ENCODE assay signal across 17 cellular contexts in genomic region chr10:76252733-76253132, GRCh38.
DNase-seq lines count a peak whose midpoint lies in the region; ATAC-seq and TF ChIP-seq lines count a peak whose summit lies in the region.
"Had no signal": no experiment of that assay in that cellular context is flagged by ENCODE, and none has a peak within 500 bp of the region (broad histone marks: within the 10 kb centered on the region; RNA-seq: fewer than 3 reads in every experiment).

No MANE protein-coding gene starts in this region.

- intact Hi-C loops in esophagus muscularis mucosa (cut with DNase I) (no loop called here), transverse colon (cut with DNase I; ENCODE audit: low total_unique reads) (loop anchor here (1.0 to 10.0 kb wide), 4 partner anchors 82 to 720 kb away; no protein-coding TSS in a partner anchor)
- intact Hi-C loops in CD4-positive, alpha-beta memory T cell (cut with micrococcal nuclease) = no loop called here

- POLR2A ChIA-PET in CD4-positive, alpha-beta memory T cell (lab: Charles Lee; ENCODE audit: partially characterized antibody) = no interaction called here

- no peak overlapping the region for H3K4me3 ChIP-seq in esophagus muscularis mucosa
- H3K4me3 ChIP-seq in transverse colon = no peak overlapping the region
- H3K4me3 ChIP-seq in CD4-positive, alpha-beta memory T cell (ENCODE audit: low read length in 2 of 2) = no peak overlapping the region
- H3K4me3 ChIP-seq: BLaER1 treated with 17β-estradiol and CSF1 and Interleukin-3, amounts not matched to agents 10 nM and 100 nM; SJSA1 had no signal

- ATAC-seq in omental fat pad (ENCODE audit: low FRiP score) (peak; percentile 60), HG03469 (IDR thresholded peaks at IDR 0.05; ENCODE audit: unreplicated experiment) (no peak)

- H3K4me3 Mint-ChIP-seq in CD4-positive, alpha-beta memory T cell = no peak overlapping the region

- H3K4me1 ChIP-seq in esophagus muscularis mucosa (peaks cover 0 to 19% (median 16%) of the 10 kb centered on the region in 4 donors), transverse colon (peaks cover 0 to 8% (median 0%) of the 10 kb centered on the region in 4 donors)
- no peaks in the 10 kb centered on the region for H3K4me1 ChIP-seq in CD4-positive, alpha-beta memory T cell (ENCODE audit: insufficient read depth, low read length)
- H3K4me1 ChIP-seq: BLaER1 treated with 17β-estradiol and CSF1 and Interleukin-3, amounts not matched to agents 10 nM and 100 nM; SJSA1 had no signal

- TF ChIP-seq EP300 in esophagus muscularis mucosa (IDR thresholded peaks at IDR 0.05) = no peak
- TF ChIP-seq EP300 in transverse colon (IDR thresholded peaks at IDR 0.05; ENCODE audit: low read depth) = no peak

- H3K27me3 ChIP-seq in esophagus muscularis mucosa (no peaks in the 10 kb centered on the region), transverse colon (no peaks in the 10 kb centered on the region)
- H3K27me3 ChIP-seq in CD4-positive, alpha-beta memory T cell (ENCODE audit: insufficient read depth, low read length) = no peaks in the 10 kb centered on the region
- H3K27me3 ChIP-seq: BLaER1 treated with 17β-estradiol and CSF1 and Interleukin-3, amounts not matched to agents 10 nM and 100 nM; SJSA1 had no signal

- CTCF ChIA-PET in CD4-positive, alpha-beta memory T cell (lab: Charles Lee; ENCODE audit: partially characterized antibody) = no interaction called here

- in situ Hi-C loops in transverse colon (cut with MboI; ENCODE audit: low pct_ligation_motif_present in 1 of 4, low pct_unique_long_range_greater_than_20kb in 1 of 4, low sequenced_read_pairs in 3 of 4) = no loop called here

- no peaks in the 10 kb centered on the region for H3K9me3 ChIP-seq in esophagus muscularis mucosa
- H3K9me3 ChIP-seq in transverse colon = no peaks in the 10 kb centered on the region
- H3K9me3 ChIP-seq in CD4-positive, alpha-beta memory T cell (ENCODE audit: control insufficient read depth in 1 of 2, low read length in 2 of 2) = no peaks in the 10 kb centered on the region
- H3K9me3 ChIP-seq: BLaER1 treated with 17β-estradiol and CSF1 and Interleukin-3, amounts not matched to agents 10 nM and 100 nM; SJSA1 had no signal

- H3K9me3 Mint-ChIP-seq in CD4-positive, alpha-beta memory T cell = peaks cover 0 to 2% (median 0%) of the 10 kb centered on the region in 8 donors

- peaks cover 0 to 2% of the 10 kb centered on the region in 2 donors for H3K27me3 Mint-ChIP-seq in CD4-positive, alpha-beta memory T cell

- TF ChIP-seq CTCF in esophagus muscularis mucosa (IDR thresholded peaks at IDR 0.05) = no peak
- no peak for TF ChIP-seq CTCF in omental fat pad (IDR thresholded peaks at IDR 0.05)
- TF ChIP-seq CTCF in transverse colon (IDR thresholded peaks at IDR 0.05) = no peak

- no peaks in the 10 kb centered on the region for H3K4me1 Mint-ChIP-seq in CD4-positive, alpha-beta memory T cell

- peak overlapping the region; percentile 33 to 79 (median 70) for H3K27ac ChIP-seq in esophagus muscularis mucosa (replicated peaks in 1 of 4)
- H3K27ac ChIP-seq in transverse colon = peak overlapping the region; percentile 33 to 87 (median 55)
- H3K27ac ChIP-seq in CD4-positive, alpha-beta memory T cell (ENCODE audit: low read depth, low read length) = no peak overlapping the region
- H3K27ac ChIP-seq: BLaER1 treated with 17β-estradiol and CSF1 and Interleukin-3, amounts not matched to agents 10 nM and 100 nM; SJSA1 had no signal

- DNase-seq in AG08396 (ENCODE audit: low spot score) (peak; percentile 8), esophagus muscularis mucosa (ENCODE audit: extremely low spot score) (peak; percentile 92), omental fat pad (ENCODE audit: low spot score) (no peak), transverse colon (no peak), NCI-H748 treated with DMSO at 0.1 percent for 48 hours (lab: John Stamatoyannopoulos, UW) (no peak), NCI-H774 (lab: John Stamatoyannopoulos, UW) (no peak)
- DNase-seq in CD4-positive, alpha-beta memory T cell = no peak
- DNase-seq: 8988T, DND-41, Karpas-422, MM.1S, NCI-H1092 treated with DMSO at 0.1 percent for 48 hours, NCI-H2081 treated with DMSO at 0.1 percent for 48 hours, NCI-H510A treated with DMSO at 0.1 percent for 48 hours had no signal

- no peak overlapping the region for H3K27ac Mint-ChIP-seq in CD4-positive, alpha-beta memory T cell

- TF ChIP-seq POLR2A in esophagus muscularis mucosa (IDR thresholded peaks at IDR 0.05; ENCODE audit: low read depth) (no peak), transverse colon (IDR thresholded peaks at IDR 0.05) (no peak)

- H3K36me3 ChIP-seq in esophagus muscularis mucosa (no peaks in the 10 kb centered on the region), transverse colon (no peaks in the 10 kb centered on the region)
- no peaks in the 10 kb centered on the region for H3K36me3 ChIP-seq in CD4-positive, alpha-beta memory T cell (ENCODE audit: insufficient read depth, low read length)
- H3K36me3 ChIP-seq: BLaER1 treated with 17β-estradiol and CSF1 and Interleukin-3, amounts not matched to agents 10 nM and 100 nM; SJSA1 had no signal

- 72% methylated on average over 7 of the region's 7 CpGs for WGBS in esophagus muscularis mucosa
- WGBS in transverse colon (ENCODE audit: low coverage in 1 of 2), 2 donors = 64 to 84% methylated on average over 4 to 7 of the region's 7 CpGs

- H3K36me3 Mint-ChIP-seq in CD4-positive, alpha-beta memory T cell = no peaks in the 10 kb centered on the region

Comparison
In these comparisons a context has a peak if more than half of its experiments do, and no peak if none do; other contexts are left out.
1. DNase-seq: peak in AG08396 (single experiment) and esophagus muscularis mucosa (single experiment); none in omental fat pad (single experiment), transverse colon (single experiment), CD4-positive, alpha-beta memory T cell (0 of 5), NCI-H748 treated with DMSO at 0.1 percent for 48 hours (single experiment) and NCI-H774 (single experiment).